ENCODE assay signal across 1 cellular context in genomic region chr4:138957302-138957701, GRCh38.
TF ChIP-seq lines count a peak whose summit lies in the region.

No MANE protein-coding gene starts in this region.

TF ChIP-seq in HepG2, 621 proteins besides CTCF, POLR2A, EP300 and RAD21 (continued from another document):
- TF ChIP-seq, protein P1, sequence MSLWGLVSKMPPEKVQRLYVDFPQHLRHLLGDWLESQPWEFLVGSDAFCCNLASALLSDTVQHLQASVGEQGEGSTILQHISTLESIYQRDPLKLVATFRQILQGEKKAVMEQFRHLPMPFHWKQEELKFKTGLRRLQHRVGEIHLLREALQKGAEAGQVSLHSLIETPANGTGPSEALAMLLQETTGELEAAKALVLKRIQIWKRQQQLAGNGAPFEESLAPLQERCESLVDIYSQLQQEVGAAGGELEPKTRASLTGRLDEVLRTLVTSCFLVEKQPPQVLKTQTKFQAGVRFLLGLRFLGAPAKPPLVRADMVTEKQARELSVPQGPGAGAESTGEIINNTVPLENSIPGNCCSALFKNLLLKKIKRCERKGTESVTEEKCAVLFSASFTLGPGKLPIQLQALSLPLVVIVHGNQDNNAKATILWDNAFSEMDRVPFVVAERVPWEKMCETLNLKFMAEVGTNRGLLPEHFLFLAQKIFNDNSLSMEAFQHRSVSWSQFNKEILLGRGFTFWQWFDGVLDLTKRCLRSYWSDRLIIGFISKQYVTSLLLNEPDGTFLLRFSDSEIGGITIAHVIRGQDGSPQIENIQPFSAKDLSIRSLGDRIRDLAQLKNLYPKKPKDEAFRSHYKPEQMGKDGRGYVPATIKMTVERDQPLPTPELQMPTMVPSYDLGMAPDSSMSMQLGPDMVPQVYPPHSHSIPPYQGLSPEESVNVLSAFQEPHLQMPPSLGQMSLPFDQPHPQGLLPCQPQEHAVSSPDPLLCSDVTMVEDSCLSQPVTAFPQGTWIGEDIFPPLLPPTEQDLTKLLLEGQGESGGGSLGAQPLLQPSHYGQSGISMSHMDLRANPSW (CRISPR knock-in tag; IDR thresholded peaks at IDR 0.05; ENCODE audit: borderline replicate concordance), result no peak
- TF ChIP-seq POLR2AphosphoS2 (IDR thresholded peaks at IDR 0.05; ENCODE audit: low read depth, low read length), result no peak
- peak; percentile 55 for TF ChIP-seq MAFF (IDR thresholded peaks at IDR 0.05; ENCODE audit: low read depth, low read length)
- no peak for TF ChIP-seq GTF3A (CRISPR knock-in tag; conservative IDR thresholded peaks at IDR 0.05)
- TF ChIP-seq ZMAT5 (CRISPR knock-in tag; IDR thresholded peaks at IDR 0.05; ENCODE audit: borderline replicate concordance, low read depth), result no peak
- no peak for TF ChIP-seq THYN1 (CRISPR knock-in tag; IDR thresholded peaks at IDR 0.05; ENCODE audit: borderline replicate concordance, low read depth)
- TF ChIP-seq IKZF1 (IDR thresholded peaks at IDR 0.05), result no peak
- peak; percentile 70 to 81 for TF ChIP-seq MAFK (conservative IDR thresholded peaks at IDR 0.05 in 1 of 2, IDR thresholded peaks at IDR 0.05 in 1 of 2; ENCODE audit: low read length in 2 of 2)
- TF ChIP-seq CHD2 (IDR thresholded peaks at IDR 0.05; ENCODE audit: low read depth, low read length), result no peak
- no peak for TF ChIP-seq ZNF501 (CRISPR knock-in tag; IDR thresholded peaks at IDR 0.05)
- TF ChIP-seq, protein P2, sequence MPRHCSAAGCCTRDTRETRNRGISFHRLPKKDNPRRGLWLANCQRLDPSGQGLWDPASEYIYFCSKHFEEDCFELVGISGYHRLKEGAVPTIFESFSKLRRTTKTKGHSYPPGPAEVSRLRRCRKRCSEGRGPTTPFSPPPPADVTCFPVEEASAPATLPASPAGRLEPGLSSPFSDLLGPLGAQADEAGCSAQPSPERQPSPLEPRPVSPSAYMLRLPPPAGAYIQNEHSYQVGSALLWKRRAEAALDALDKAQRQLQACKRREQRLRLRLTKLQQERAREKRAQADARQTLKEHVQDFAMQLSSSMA (CRISPR knock-in tag; IDR thresholded peaks at IDR 0.05), result no peak
- TF ChIP-seq SIN3B (IDR thresholded peaks at IDR 0.05; ENCODE audit: low read length), result no peak
- TF ChIP-seq DR1 (CRISPR knock-in tag; IDR thresholded peaks at IDR 0.05), result no peak
- no peak for TF ChIP-seq ZSCAN29 (CRISPR knock-in tag; conservative IDR thresholded peaks at IDR 0.05)
- no peak for TF ChIP-seq FOXM1 (CRISPR knock-in tag; IDR thresholded peaks at IDR 0.05)
- TF ChIP-seq HNRNPK (IDR thresholded peaks at IDR 0.05; ENCODE audit: low read depth, low read length, poor library complexity, severe bottlenecking), result no peak
- TF ChIP-seq EHMT2 (IDR thresholded peaks at IDR 0.05; ENCODE audit: borderline replicate concordance, low read depth, low read length), result no peak
